8 cellular contexts compared by ENCODE assay signal in genomic region chr10:127990846-127991542, GRCh38.
DNase-seq lines count a peak whose midpoint lies in the region; ATAC-seq and TF ChIP-seq lines count a peak whose summit lies in the region.

No MANE protein-coding gene starts in this region.

- peak overlapping the region; percentile 11 for H3K4me3 ChIP-seq in CD8-positive, alpha-beta T cell (ENCODE audit: low read depth, low read length)
- H3K4me3 ChIP-seq in H7 (ENCODE audit: insufficient read depth, low read depth, low read length) = no peak overlapping the region

- H3K36me3 ChIP-seq in CD8-positive, alpha-beta T cell (ENCODE audit: insufficient read depth, low read length) = no peaks in the 10 kb centered on the region
- H3K36me3 ChIP-seq in H7 (replicated peaks; ENCODE audit: control insufficient read depth, insufficient read depth, low read length) = no peaks in the 10 kb centered on the region

- POLR2A ChIA-PET in CD8-positive, alpha-beta T cell (lab: Charles Lee) = no interaction called here

- peaks cover 3% of the 10 kb centered on the region for H3K27me3 Mint-ChIP-seq in CD8-positive, alpha-beta T cell (ENCODE audit: low read depth)
- H3K27me3 Mint-ChIP-seq in central memory CD8-positive, alpha-beta T cell = peaks cover 9% of the 10 kb centered on the region

- no peak overlapping the region for H3K27ac ChIP-seq in CD8-positive, alpha-beta T cell (ENCODE audit: low read depth, low read length)

- peaks cover 14% of the 10 kb centered on the region for H3K4me1 Mint-ChIP-seq in CD8-positive, alpha-beta T cell (ENCODE audit: low read depth)
- H3K4me1 Mint-ChIP-seq in central memory CD8-positive, alpha-beta T cell = peaks cover 6% of the 10 kb centered on the region

- TF ChIP-seq CTCF in CD8-positive, alpha-beta T cell (IDR thresholded peaks at IDR 0.05) = no peak

- no peak overlapping the region for H3K27ac Mint-ChIP-seq in CD8-positive, alpha-beta T cell
- peak overlapping the region; percentile 59 for H3K27ac Mint-ChIP-seq in central memory CD8-positive, alpha-beta T cell (ENCODE audit: low read depth)

- H3K4me1 ChIP-seq in CD8-positive, alpha-beta T cell (ENCODE audit: insufficient read depth, low read length) = peaks cover 11% of the 10 kb centered on the region

- H3K9me3 ChIP-seq in CD8-positive, alpha-beta T cell (ENCODE audit: low read length) = no peaks in the 10 kb centered on the region

- H3K9me3 Mint-ChIP-seq in CD8-positive, alpha-beta T cell = no peaks in the 10 kb centered on the region
- H3K9me3 Mint-ChIP-seq in central memory CD8-positive, alpha-beta T cell = no peaks in the 10 kb centered on the region

- intact Hi-C loops in CD8-positive, alpha-beta T cell (cut with DNase I, micrococcal nuclease) = loop anchor here in 1 of 2 experiments (1.0 kb wide), 1 partner anchor 25 kb away; no protein-coding TSS in a partner anchor

- DNase-seq in CD8-positive, alpha-beta T cell = peak in 4 of 7 experiments; percentile 7 to 32 (median 19)
- DNase-seq in SW 1271 (lab: John Stamatoyannopoulos, UW) = peak; percentile 25 to 81
- no peak for DNase-seq in central memory CD8-positive, alpha-beta T cell (ENCODE audit: low spot score in 2 of 2)
- peak; percentile 100 for DNase-seq in renal cortical epithelial cell (ENCODE audit: low read depth)
- no peak for DNase-seq in NCI-H187 (lab: John Stamatoyannopoulos, UW)
- no peak for DNase-seq in hippocampal formation (lab: John Stamatoyannopoulos, UW)
- DNase-seq in COR-L47 (lab: John Stamatoyannopoulos, UW) = no peak
- DNase-seq in H7 = no peak

- no peaks in the 10 kb centered on the region for H3K36me3 Mint-ChIP-seq in CD8-positive, alpha-beta T cell
- H3K36me3 Mint-ChIP-seq in central memory CD8-positive, alpha-beta T cell (ENCODE audit: insufficient read depth) = no peaks in the 10 kb centered on the region

- no peaks in the 10 kb centered on the region for H3K27me3 ChIP-seq in CD8-positive, alpha-beta T cell (ENCODE audit: insufficient read depth, low read length)
- no peaks in the 10 kb centered on the region for H3K27me3 ChIP-seq in H7 (ENCODE audit: control insufficient read depth, insufficient read depth, low read length)

- H3K4me3 Mint-ChIP-seq in CD8-positive, alpha-beta T cell = peak overlapping the region; percentile 16
- H3K4me3 Mint-ChIP-seq in central memory CD8-positive, alpha-beta T cell = peak overlapping the region; percentile 43

- CTCF ChIA-PET in CD8-positive, alpha-beta T cell (lab: Charles Lee) = interaction anchor here (1.3 kb wide), 1 partner anchor 78 kb away, joined by 4 read pairs; no protein-coding TSS in a partner anchor

- ATAC-seq in CD8-positive, alpha-beta T cell = peak; percentile 67
- ATAC-seq in central memory CD8-positive, alpha-beta T cell (replicated peaks; ENCODE audit: extremely low read depth, poor library complexity, severe bottlenecking) = peak; percentile 52

Comparison
In these comparisons a context has a peak if more than half of its experiments do, and no peak if none do; other contexts are left out.
1. DNase-seq: peak in CD8-positive, alpha-beta T cell (4 of 7), SW 1271 (2 of 2) and renal cortical epithelial cell (single experiment); none in central memory CD8-positive, alpha-beta T cell (0 of 2), NCI-H187 (0 of 2), hippocampal formation (0 of 2), COR-L47 (single experiment) and H7 (single experiment).